In genomic region chr1:64474133-64474532, GRCh38 we compare ENCODE assay signal across 1 cellular context.
TF ChIP-seq lines count a peak whose summit lies in the region.

No MANE protein-coding gene starts in this region.

TF ChIP-seq in HEK293, 187 proteins besides CTCF, POLR2A, EP300 and RAD21:
- TF ChIP-seq, protein P1, sequence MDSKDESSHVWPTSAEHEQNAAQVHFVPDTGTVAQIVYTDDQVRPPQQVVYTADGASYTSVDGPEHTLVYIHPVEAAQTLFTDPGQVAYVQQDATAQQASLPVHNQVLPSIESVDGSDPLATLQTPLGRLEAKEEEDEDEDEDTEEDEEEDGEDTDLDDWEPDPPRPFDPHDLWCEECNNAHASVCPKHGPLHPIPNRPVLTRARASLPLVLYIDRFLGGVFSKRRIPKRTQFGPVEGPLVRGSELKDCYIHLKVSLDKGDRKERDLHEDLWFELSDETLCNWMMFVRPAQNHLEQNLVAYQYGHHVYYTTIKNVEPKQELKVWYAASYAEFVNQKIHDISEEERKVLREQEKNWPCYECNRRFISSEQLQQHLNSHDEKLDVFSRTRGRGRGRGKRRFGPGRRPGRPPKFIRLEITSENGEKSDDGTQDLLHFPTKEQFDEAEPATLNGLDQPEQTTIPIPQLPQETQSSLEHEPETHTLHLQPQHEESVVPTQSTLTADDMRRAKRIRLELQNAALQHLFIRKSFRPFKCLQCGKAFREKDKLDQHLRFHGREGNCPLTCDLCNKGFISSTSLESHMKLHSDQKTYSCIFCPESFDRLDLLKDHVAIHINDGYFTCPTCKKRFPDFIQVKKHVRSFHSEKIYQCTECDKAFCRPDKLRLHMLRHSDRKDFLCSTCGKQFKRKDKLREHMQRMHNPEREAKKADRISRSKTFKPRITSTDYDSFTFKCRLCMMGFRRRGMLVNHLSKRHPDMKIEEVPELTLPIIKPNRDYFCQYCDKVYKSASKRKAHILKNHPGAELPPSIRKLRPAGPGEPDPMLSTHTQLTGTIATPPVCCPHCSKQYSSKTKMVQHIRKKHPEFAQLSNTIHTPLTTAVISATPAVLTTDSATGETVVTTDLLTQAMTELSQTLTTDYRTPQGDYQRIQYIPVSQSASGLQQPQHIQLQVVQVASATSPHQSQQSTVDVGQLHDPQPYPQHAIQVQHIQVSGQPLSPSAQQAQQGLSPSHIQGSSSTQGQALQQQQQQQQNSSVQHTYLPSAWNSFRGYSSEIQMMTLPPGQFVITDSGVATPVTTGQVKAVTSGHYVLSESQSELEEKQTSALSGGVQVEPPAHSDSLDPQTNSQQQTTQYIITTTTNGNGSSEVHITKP (tag by site-specific recombination; IDR thresholded peaks at IDR 0.05) = no peak
- peak; percentile 56 for TF ChIP-seq SCRT2 (tag by site-specific recombination; IDR thresholded peaks at IDR 0.05)
TF ChIP-seq in HEK293: peak in this region for 1.
